ENCODE assay signal across 16 cellular contexts in genomic region chr4:183828839-183829238, GRCh38.
DNase-seq lines count a peak whose midpoint lies in the region; ATAC-seq and TF ChIP-seq lines count a peak whose summit lies in the region.
"Had no signal": no experiment of that assay in that cellular context is flagged by ENCODE, and none has a peak within 500 bp of the region (broad histone marks: within the 10 kb centered on the region; RNA-seq: fewer than 3 reads in every experiment).

No MANE protein-coding gene starts in this region.

- H3K9me3 ChIP-seq in IMR-90 (ENCODE audit: control insufficient read depth, insufficient read depth, low read length) = no peaks in the 10 kb centered on the region
- H3K9me3 ChIP-seq in subcutaneous abdominal adipose tissue (ENCODE audit: control insufficient read depth in 5 of 5, low read length in 5 of 5) = no peaks in the 10 kb centered on the region
- H3K9me3 ChIP-seq: BLaER1 treated with 17β-estradiol and CSF1 and Interleukin-3, amounts not matched to agents 10 nM and 100 nM; HAP-1 had no signal

- H3K36me3 Mint-ChIP-seq in activated naive CD4-positive, alpha-beta T cell treated with anti-CD3 and anti-CD28 coated beads, Interleukin-2, amount 10 ng/mL, durations not matched to agents 7 days and 5 days = no peaks in the 10 kb centered on the region
- H3K36me3 Mint-ChIP-seq in mesothelial cell of epicardium = peaks cover 4% of the 10 kb centered on the region
- H3K36me3 Mint-ChIP-seq: CD8-positive, alpha-beta T cell had no signal

- intact Hi-C loops in IMR-90 (cut with micrococcal nuclease) = no loop called here

- no peak for TF ChIP-seq RAD21 in IMR-90 (IDR thresholded peaks at IDR 0.05; ENCODE audit: low read length)

- no peak overlapping the region for H2BK15ac ChIP-seq in IMR-90 (ENCODE audit: low read depth, low read length)

- TF ChIP-seq POLR2A in IMR-90 (IDR thresholded peaks at IDR 0.05; ENCODE audit: low read depth, low read length) = no peak

- H4K20me1 ChIP-seq in IMR-90 (ENCODE audit: insufficient read depth, low read length) = no peaks in the 10 kb centered on the region
- H4K20me1 ChIP-seq: BLaER1 treated with 17β-estradiol and CSF1 and Interleukin-3, amounts not matched to agents 10 nM and 100 nM had no signal

- H2BK120ac ChIP-seq in IMR-90 (ENCODE audit: low read depth, low read length) = no peak overlapping the region

- in situ Hi-C loops in IMR-90 (cut with MboI; ENCODE audit: low sequenced_read_pairs) = no loop called here

- H2AK5ac ChIP-seq in IMR-90 (ENCODE audit: low read depth, low read length) = no peak overlapping the region

- POLR2A ChIA-PET in IMR-90 (lab: Charles Lee; ENCODE audit: unreplicated experiment) = no interaction called here

- no peak for TF ChIP-seq CTCF in IMR-90 (conservative IDR thresholded peaks at IDR 0.05; ENCODE audit: low read depth, low read length)
- TF ChIP-seq CTCF in mesothelial cell of epicardium (IDR thresholded peaks at IDR 0.05; ENCODE audit: unreplicated experiment) = no peak

- H3K27ac ChIP-seq in IMR-90 (ENCODE audit: insufficient read depth, low read length) = no peak overlapping the region
- peak overlapping the region; percentile 8 for H3K27ac ChIP-seq in subcutaneous abdominal adipose tissue (ENCODE audit: low read depth, low read length)
- H3K27ac ChIP-seq: BLaER1 treated with 17β-estradiol and CSF1 and Interleukin-3, amounts not matched to agents 10 nM and 100 nM; GM23248 had no signal

- H3K9ac ChIP-seq in IMR-90 (ENCODE audit: low read depth, low read length) (no peak overlapping the region), subcutaneous abdominal adipose tissue (ENCODE audit: low read length in 5 of 5) (no peak overlapping the region)
- H3K9ac ChIP-seq: BLaER1 treated with 17β-estradiol and CSF1 and Interleukin-3, amounts not matched to agents 10 nM and 100 nM; GM23248 had no signal

- H2BK5ac ChIP-seq in IMR-90 (ENCODE audit: low read depth, low read length, poor library complexity, severe bottlenecking) = no peak overlapping the region

- CTCF ChIA-PET in activated naive CD4-positive, alpha-beta T cell treated with anti-CD3 and anti-CD28 coated beads, Interleukin-2, amount 10 ng/mL, durations not matched to agents 7 days and 5 days (lab: Charles Lee) = no interaction called here
- CTCF ChIA-PET in IMR-90 (lab: Yijun Ruan, JAX) = interaction anchor here (0.6 kb wide), 1 partner anchor 414 kb away, joined by 3 read pairs; no protein-coding TSS in a partner anchor

- H2AFZ ChIP-seq in IMR-90 (replicated peaks; ENCODE audit: low read length, poor library complexity) = no peak overlapping the region
- H2AFZ ChIP-seq: GM23248 had no signal

- H3K27ac Mint-ChIP-seq in activated naive CD4-positive, alpha-beta T cell treated with anti-CD3 and anti-CD28 coated beads, Interleukin-2, amount 10 ng/mL, durations not matched to agents 7 days and 5 days = peak overlapping the region; percentile 24
- peak overlapping the region; percentile 72 for H3K27ac Mint-ChIP-seq in mesothelial cell of epicardium
- H3K27ac Mint-ChIP-seq: B cell; CD8-positive, alpha-beta T cell had no signal

- no peak overlapping the region for H3K14ac ChIP-seq in IMR-90 (replicated peaks; ENCODE audit: low read depth, low read length)

- no peak overlapping the region for H4K8ac ChIP-seq in IMR-90 (ENCODE audit: low read depth in 2 of 2, low read length in 2 of 2)

- no peak for DNase-seq in activated naive CD4-positive, alpha-beta T cell treated with anti-CD3 and anti-CD28 coated beads, Interleukin-2, amount 10 ng/mL, durations not matched to agents 7 days and 5 days
- DNase-seq in activated naive CD4-positive, alpha-beta T cell (lab: John Stamatoyannopoulos, UW) = no peak
- DNase-seq in IMR-90 = no peak
- no peak for DNase-seq in mesothelial cell of epicardium (ENCODE audit: low spot score in 2 of 2, unreplicated experiment in 2 of 2)
- DNase-seq in NCI-H748 (lab: John Stamatoyannopoulos, UW; ENCODE audit: unreplicated experiment) = no peak
- DNase-seq: 8988T; Calu3; CD8-positive, alpha-beta T cell; DMS79 treated with DMSO at 0.1 percent for 48 hours; GF-D8; GM23248 had no signal

- no peak overlapping the region for H3K4me3 Mint-ChIP-seq in activated naive CD4-positive, alpha-beta T cell treated with anti-CD3 and anti-CD28 coated beads, Interleukin-2, amount 10 ng/mL, durations not matched to agents 7 days and 5 days
- no peak overlapping the region for H3K4me3 Mint-ChIP-seq in mesothelial cell of epicardium
- H3K4me3 Mint-ChIP-seq: B cell; CD8-positive, alpha-beta T cell had no signal

- no peak overlapping the region for H3K18ac ChIP-seq in IMR-90 (ENCODE audit: low read depth, low read length)

- H2BK20ac ChIP-seq in IMR-90 (ENCODE audit: low read depth, low read length) = no peak overlapping the region

- H3K27me3 Mint-ChIP-seq in activated naive CD4-positive, alpha-beta T cell treated with anti-CD3 and anti-CD28 coated beads, Interleukin-2, amount 10 ng/mL, durations not matched to agents 7 days and 5 days = peaks cover 18% of the 10 kb centered on the region
- H3K27me3 Mint-ChIP-seq in mesothelial cell of epicardium (ENCODE audit: low read depth) = no peaks in the 10 kb centered on the region

- H3K4me1 Mint-ChIP-seq in activated naive CD4-positive, alpha-beta T cell treated with anti-CD3 and anti-CD28 coated beads, Interleukin-2, amount 10 ng/mL, durations not matched to agents 7 days and 5 days = peaks cover 31% of the 10 kb centered on the region
- peaks cover 50% of the 10 kb centered on the region for H3K4me1 Mint-ChIP-seq in mesothelial cell of epicardium

- H2AK9ac ChIP-seq in IMR-90 (replicated peaks; ENCODE audit: low read depth, low read length, poor library complexity) = no peak overlapping the region

- no peak overlapping the region for H3K4ac ChIP-seq in IMR-90 (ENCODE audit: low read depth, low read length)

- no CpG with 5 or more reads among the region's 3 CpGs for WGBS in IMR-90 (ENCODE audit: extremely low coverage in 2 of 2, insufficient read length in 1 of 2), 2 experiments

- H3K56ac ChIP-seq in IMR-90 (ENCODE audit: extremely low read depth, insufficient read depth, low read length) = no peak overlapping the region

- ATAC-seq in IMR-90 (ENCODE audit: low read depth) = no peak
- no peak for ATAC-seq in GM21723 (IDR thresholded peaks at IDR 0.05; ENCODE audit: unreplicated experiment)
- ATAC-seq: CD8-positive, alpha-beta T cell had no signal

- H3K4me1 ChIP-seq in IMR-90 (ENCODE audit: control insufficient read depth, insufficient read depth, low read length) = no peaks in the 10 kb centered on the region
- peaks cover 0 to 31% (median 18%) of the 10 kb centered on the region in 5 donors for H3K4me1 ChIP-seq in subcutaneous abdominal adipose tissue (ENCODE audit: control insufficient read depth in 5 of 5, insufficient read depth in 5 of 5, low read length in 5 of 5)
- H3K4me1 ChIP-seq: HAP-1 had no signal

- H3K23ac ChIP-seq in IMR-90 (ENCODE audit: low read depth, low read length) = no peak overlapping the region

- H3K4me3 ChIP-seq in IMR-90 (ENCODE audit: insufficient read depth, low read depth, low read length) (no peak overlapping the region), subcutaneous abdominal adipose tissue (ENCODE audit: low read depth in 1 of 5, low read length in 5 of 5) (no peak overlapping the region)
- H3K4me3 ChIP-seq: BLaER1 treated with 17β-estradiol and CSF1 and Interleukin-3, amounts not matched to agents 10 nM and 100 nM; GM23248; HAP-1 had no signal

- H4K5ac ChIP-seq in IMR-90 (ENCODE audit: low read depth, low read length) = no peak overlapping the region

- no peak overlapping the region for H3K4me2 ChIP-seq in IMR-90 (ENCODE audit: low read depth, low read length)

- H3K27me3 ChIP-seq in IMR-90 (ENCODE audit: control insufficient read depth, insufficient read depth, low read length) (no peaks in the 10 kb centered on the region; the same call in 1 of the 2 replicates), subcutaneous abdominal adipose tissue (ENCODE audit: control insufficient read depth in 5 of 5, insufficient read depth in 4 of 5, low read length in 5 of 5) (no peaks in the 10 kb centered on the region)
- H3K27me3 ChIP-seq: BLaER1 treated with 17β-estradiol and CSF1 and Interleukin-3, amounts not matched to agents 10 nM and 100 nM had no signal

- no peaks in the 10 kb centered on the region for H3K9me1 ChIP-seq in IMR-90 (ENCODE audit: insufficient read depth, low read length)

- H4K91ac ChIP-seq in IMR-90 (ENCODE audit: insufficient read depth, low read depth, low read length) = no peak overlapping the region

- no TSS peak for BruUV-seq in IMR-90 (replicated peaks; lab: Mats Ljungman, UMichigan)

- no peaks in the 10 kb centered on the region for H3K9me3 Mint-ChIP-seq in activated naive CD4-positive, alpha-beta T cell treated with anti-CD3 and anti-CD28 coated beads, Interleukin-2, amount 10 ng/mL, durations not matched to agents 7 days and 5 days
- H3K9me3 Mint-ChIP-seq in mesothelial cell of epicardium = peaks cover 4% of the 10 kb centered on the region
- H3K9me3 Mint-ChIP-seq: CD8-positive, alpha-beta T cell had no signal

- H3K36me3 ChIP-seq in IMR-90 (ENCODE audit: control insufficient read depth, insufficient read depth, low read length) = no peaks in the 10 kb centered on the region
- no peaks in the 10 kb centered on the region for H3K36me3 ChIP-seq in subcutaneous abdominal adipose tissue (ENCODE audit: control insufficient read depth in 5 of 5, insufficient read depth in 5 of 5, low read length in 5 of 5)
- H3K36me3 ChIP-seq: BLaER1 treated with 17β-estradiol and CSF1 and Interleukin-3, amounts not matched to agents 10 nM and 100 nM; HAP-1 had no signal

- H3K79me1 ChIP-seq in IMR-90 (ENCODE audit: low read depth in 1 of 2, low read length in 2 of 2) = no peaks in the 10 kb centered on the region

- dilution Hi-C loops in IMR-90 (cut with HindIII; ENCODE audit: low sequenced_read_pairs, unreplicated experiment) = no loop called here

TF ChIP-seq in IMR-90, 13 proteins besides CTCF, POLR2A, EP300 and RAD21:
- TF ChIP-seq RCOR1 (IDR thresholded peaks at IDR 0.05; ENCODE audit: insufficient replicate concordance, low read length) = no peak
- peak; percentile 55 for TF ChIP-seq MAFK (IDR thresholded peaks at IDR 0.05; ENCODE audit: low read depth, low read length)
- no peak for TF ChIP-seq CHD1 (IDR thresholded peaks at IDR 0.05; ENCODE audit: low read depth, low read length)
- TF ChIP-seq SMC3 (IDR thresholded peaks at IDR 0.05; ENCODE audit: low read depth, low read length) = no peak
- TF ChIP-seq CEBPB (IDR thresholded peaks at IDR 0.05; ENCODE audit: low read depth, low read length) = no peak
- no peak for TF ChIP-seq FOS (IDR thresholded peaks at IDR 0.05; ENCODE audit: low read depth, low read length)
- no peak for TF ChIP-seq MAZ (IDR thresholded peaks at IDR 0.05; ENCODE audit: borderline replicate concordance, low read depth, low read length)
TF ChIP-seq in IMR-90: peak in this region for 1.
